ENCODE assay signal across 16 cellular contexts in the genomic region with DNA sequence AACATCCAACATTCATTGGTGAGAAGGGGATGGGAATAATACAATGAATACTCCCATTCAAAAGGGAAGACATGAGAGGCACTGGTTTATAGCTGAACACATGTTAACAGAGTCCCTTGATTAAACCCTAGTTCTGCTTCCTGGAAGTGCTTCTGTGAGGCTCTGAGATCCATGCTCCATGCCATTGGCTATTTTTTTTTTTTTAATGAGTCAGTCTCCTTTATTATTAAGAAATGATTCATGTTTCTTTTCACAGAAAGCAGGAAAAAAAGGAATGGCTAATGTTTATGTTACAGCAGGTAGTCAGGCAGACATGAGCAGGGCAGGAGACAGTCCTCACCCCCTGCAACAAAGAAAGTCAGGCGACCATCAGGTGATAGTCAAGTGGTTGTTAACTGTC.
"Had no signal": no experiment of that assay in that cellular context is flagged by ENCODE, and none has a peak within 500 bp of the region (broad histone marks: within the 10 kb centered on the region; RNA-seq: fewer than 3 reads in every experiment).

No MANE protein-coding gene starts in this region.

- H3K9me3 Mint-ChIP-seq: activated naive CD8-positive, alpha-beta T cell treated with anti-CD3 and anti-CD28 coated beads, Interleukin-2, amount 10 ng/mL, durations not matched to agents 7 days and 5 days; neural progenitor cell had no signal

- DNase-seq: activated CD4-positive, alpha-beta memory T cell treated with anti-CD3 and anti-CD28 coated beads, Interleukin-2, amount 10 ng/mL, durations not matched to agents 7 days and 5 days; activated CD8-positive, alpha-beta memory T cell treated with anti-CD3 and anti-CD28 coated beads, Interleukin-2, amount 50 U/mL, for 4 hours; activated naive CD8-positive, alpha-beta T cell treated with anti-CD3 and anti-CD28 coated beads, Interleukin-2, amount 10 ng/mL, durations not matched to agents 7 days and 5 days; activated T-cell treated with anti-CD3 and anti-CD28 coated beads, Interleukin-2, amount 50 U/mL, for 72 hours; aorta; caudate nucleus; colonic mucosa; hippocampal formation; midbrain; ovary; stimulated activated CD4-positive, alpha-beta T cell treated with anti-CD3 and anti-CD28 coated beads, Interleukin-4, amount 100 ng/mL, for 24 hours; T-helper 9 cell; testis; upper lobe of right lung had no signal

- H3K27ac Mint-ChIP-seq: activated CD4-positive, alpha-beta memory T cell treated with anti-CD3 and anti-CD28 coated beads, Interleukin-2, amount 10 ng/mL, durations not matched to agents 7 days and 5 days; activated naive CD8-positive, alpha-beta T cell treated with anti-CD3 and anti-CD28 coated beads, Interleukin-2, amount 10 ng/mL, durations not matched to agents 7 days and 5 days; activated T-cell treated with anti-CD3 and anti-CD28 coated beads, Interleukin-2, amount 50 U/mL, for 72 hours; neural progenitor cell; stimulated activated naive CD8-positive, alpha-beta T cell treated with anti-CD3 and anti-CD28 coated beads, Interleukin-15, Interleukin-2, amounts not matched to agents 100 ng/mL and 50 ng/mL, for 24 hours had no signal

- H3K27me3 Mint-ChIP-seq: activated CD4-positive, alpha-beta memory T cell treated with anti-CD3 and anti-CD28 coated beads, Interleukin-2, amount 10 ng/mL, durations not matched to agents 7 days and 5 days; activated naive CD8-positive, alpha-beta T cell treated with anti-CD3 and anti-CD28 coated beads, Interleukin-2, amount 10 ng/mL, durations not matched to agents 7 days and 5 days; stimulated activated naive CD8-positive, alpha-beta T cell treated with anti-CD3 and anti-CD28 coated beads, Interleukin-15, Interleukin-2, amounts not matched to agents 100 ng/mL and 50 ng/mL, for 24 hours had no signal

- H3K36me3 Mint-ChIP-seq: activated naive CD8-positive, alpha-beta T cell treated with anti-CD3 and anti-CD28 coated beads, Interleukin-2, amount 10 ng/mL, durations not matched to agents 7 days and 5 days; neural progenitor cell had no signal

- H3K4me3 Mint-ChIP-seq: activated CD4-positive, alpha-beta memory T cell treated with anti-CD3 and anti-CD28 coated beads, Interleukin-2, amount 10 ng/mL, durations not matched to agents 7 days and 5 days; activated naive CD8-positive, alpha-beta T cell treated with anti-CD3 and anti-CD28 coated beads, Interleukin-2, amount 10 ng/mL, durations not matched to agents 7 days and 5 days; activated T-cell treated with anti-CD3 and anti-CD28 coated beads, Interleukin-2, amount 50 U/mL, for 72 hours; neural progenitor cell; stimulated activated naive CD8-positive, alpha-beta T cell treated with anti-CD3 and anti-CD28 coated beads, Interleukin-15, Interleukin-2, amounts not matched to agents 100 ng/mL and 50 ng/mL, for 24 hours had no signal

- H3K4me1 Mint-ChIP-seq: activated CD4-positive, alpha-beta memory T cell treated with anti-CD3 and anti-CD28 coated beads, Interleukin-2, amount 10 ng/mL, durations not matched to agents 7 days and 5 days; activated naive CD8-positive, alpha-beta T cell treated with anti-CD3 and anti-CD28 coated beads, Interleukin-2, amount 10 ng/mL, durations not matched to agents 7 days and 5 days; neural progenitor cell had no signal
